ENCODE assay signal across 1 cellular context in the genomic region with DNA sequence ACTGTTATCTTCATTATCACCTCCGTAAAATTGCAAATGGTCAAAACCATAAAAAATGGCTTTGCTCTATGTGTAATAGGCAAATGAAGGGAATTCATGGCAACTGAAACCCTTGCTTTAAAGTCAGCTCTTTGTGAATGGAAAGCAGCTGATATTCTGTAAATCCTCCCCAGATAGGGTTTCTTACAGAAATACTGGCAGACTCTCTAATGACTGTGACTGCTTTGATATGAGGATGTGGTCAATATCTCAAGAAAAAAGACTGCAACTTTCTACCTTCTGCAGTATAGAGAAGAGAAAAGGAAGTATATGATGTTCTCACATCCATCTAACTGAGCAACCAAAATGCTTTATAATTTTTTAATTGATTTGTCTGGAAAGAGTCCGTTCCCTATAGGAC.
TF ChIP-seq lines count a peak whose summit lies in the region.

No MANE protein-coding gene starts in this region.

TF ChIP-seq in GM12878, 131 proteins besides CTCF, POLR2A, EP300 and RAD21 (continued from another document):
- TF ChIP-seq SIN3A (IDR thresholded peaks at IDR 0.05; ENCODE audit: low read depth, low read length) (no peak), TCF7 (IDR thresholded peaks at IDR 0.05; ENCODE audit: borderline replicate concordance) (no peak), MLLT1 (IDR thresholded peaks at IDR 0.05) (no peak), NR2C2 (IDR thresholded peaks at IDR 0.05; ENCODE audit: borderline replicate concordance, control insufficient read depth, insufficient read length, low read depth) (no peak), CREB1 (IDR thresholded peaks at IDR 0.05; ENCODE audit: low read depth) (no peak), KAT2A (conservative IDR thresholded peaks at IDR 0.05; ENCODE audit: control insufficient read depth, low read depth, low read length) (no peak), EZH2 (IDR thresholded peaks at IDR 0.05; ENCODE audit: borderline replicate concordance, control insufficient read depth, low read depth, low read length) (no peak), PML (IDR thresholded peaks at IDR 0.05; ENCODE audit: low read length) (no peak), ESRRA (IDR thresholded peaks at IDR 0.05; ENCODE audit: low read length) (no peak), BHLHE40 (IDR thresholded peaks at IDR 0.05; ENCODE audit: borderline replicate concordance in 1 of 2, low read depth in 2 of 2, low read length in 1 of 2) (no peak)
- TF ChIP-seq, protein P1, sequence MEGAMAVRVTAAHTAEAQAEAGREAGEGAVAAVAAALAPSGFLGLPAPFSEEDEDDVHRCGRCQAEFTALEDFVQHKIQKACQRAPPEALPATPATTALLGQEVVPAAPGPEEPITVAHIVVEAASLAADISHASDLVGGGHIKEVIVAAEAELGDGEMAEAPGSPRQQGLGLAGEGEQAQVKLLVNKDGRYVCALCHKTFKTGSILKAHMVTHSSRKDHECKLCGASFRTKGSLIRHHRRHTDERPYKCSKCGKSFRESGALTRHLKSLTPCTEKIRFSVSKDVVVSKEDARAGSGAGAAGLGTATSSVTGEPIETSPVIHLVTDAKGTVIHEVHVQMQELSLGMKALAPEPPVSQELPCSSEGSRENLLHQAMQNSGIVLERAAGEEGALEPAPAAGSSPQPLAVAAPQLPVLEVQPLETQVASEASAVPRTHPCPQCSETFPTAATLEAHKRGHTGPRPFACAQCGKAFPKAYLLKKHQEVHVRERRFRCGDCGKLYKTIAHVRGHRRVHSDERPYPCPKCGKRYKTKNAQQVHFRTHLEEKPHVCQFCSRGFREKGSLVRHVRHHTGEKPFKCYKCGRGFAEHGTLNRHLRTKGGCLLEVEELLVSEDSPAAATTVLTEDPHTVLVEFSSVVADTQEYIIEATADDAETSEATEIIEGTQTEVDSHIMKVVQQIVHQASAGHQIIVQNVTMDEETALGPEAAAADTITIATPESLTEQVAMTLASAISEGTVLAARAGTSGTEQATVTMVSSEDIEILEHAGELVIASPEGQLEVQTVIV (IDR thresholded peaks at IDR 0.05; ENCODE audit: borderline replicate concordance, partially characterized antibody) = no peak
